Comparison of ENCODE assay signal across 14 cellular contexts in the genomic region with DNA sequence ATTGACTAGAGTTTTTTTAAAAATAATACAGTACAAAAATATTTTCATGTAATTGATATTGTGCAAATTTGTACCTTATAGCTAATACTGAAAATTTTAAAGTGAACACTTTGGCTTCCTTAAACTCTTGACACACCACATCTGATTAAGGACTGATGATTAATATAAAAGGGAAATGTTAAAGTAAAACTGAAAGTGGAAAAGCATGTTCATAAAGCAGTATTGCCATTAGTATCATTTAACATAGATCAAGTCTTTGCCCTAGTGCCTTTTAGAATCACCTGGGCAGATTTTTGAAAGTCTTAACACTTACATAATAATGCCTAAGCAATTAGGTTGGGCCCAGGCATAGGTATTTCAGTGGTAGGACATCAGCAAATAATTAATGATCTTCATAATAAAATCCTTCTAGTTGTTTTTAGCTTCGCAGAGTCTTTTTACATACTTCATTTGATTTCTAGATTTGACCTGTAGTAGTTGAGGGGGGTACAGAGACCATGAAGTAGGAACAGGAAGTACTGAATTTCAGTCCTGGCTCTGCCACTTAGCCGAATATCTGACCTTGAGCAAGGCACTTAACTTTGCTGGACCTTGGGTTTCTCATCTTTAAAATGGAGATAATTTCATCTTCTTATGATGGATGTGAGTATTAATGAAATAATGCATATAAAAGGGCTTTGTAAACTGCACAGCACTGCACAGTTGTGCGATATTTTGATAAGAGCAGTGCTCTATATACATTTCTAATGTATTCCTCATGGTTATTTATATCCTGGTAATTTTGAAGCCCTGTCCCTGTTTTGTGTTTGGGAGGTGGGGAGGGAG. TPM values are rescaled to one million over a fixed set of nuclear protein-coding genes. Genes with fewer than 3 reads are reported as not detected.
DNase-seq lines count a peak whose midpoint lies in the region; ATAC-seq, FAIRE-seq and TF ChIP-seq lines count a peak whose summit lies in the region.
"Had no signal": no experiment of that assay in that cellular context is flagged by ENCODE, and none has a peak within 500 bp of the region (broad histone marks: within the 10 kb centered on the region; RNA-seq: fewer than 3 reads in every experiment).

No MANE protein-coding gene starts in this region.

- H3K4me2 ChIP-seq in trophoblast cell (ENCODE audit: low read length): no peak overlapping the region
- H3K4me2 ChIP-seq: BLaER1 had no signal

- H2BK12ac ChIP-seq in trophoblast cell (ENCODE audit: low read length): no peak overlapping the region

- no peak overlapping the region for H3K9ac ChIP-seq in trophoblast cell (ENCODE audit: low read length)
- H3K9ac ChIP-seq: BLaER1 had no signal

- no peak overlapping the region for H3K14ac ChIP-seq in trophoblast cell (ENCODE audit: low read length)

- H3K9me3 ChIP-seq in trophoblast cell (ENCODE audit: insufficient read depth, low read depth, low read length): no peaks in the 10 kb centered on the region
- H3K9me3 ChIP-seq: BLaER1 had no signal

- TF ChIP-seq CTCF in mesothelial cell of epicardium (IDR thresholded peaks at IDR 0.05; ENCODE audit: unreplicated experiment): no peak

- POLR2A ChIA-PET in activated CD4-positive, alpha-beta memory T cell treated with anti-CD3 and anti-CD28 coated beads, Interleukin-2, amount 10 ng/mL, durations not matched to agents 7 days and 5 days (lab: Charles Lee): interaction anchor here (1.4 kb wide), 1 partner anchor 44 kb away, joined by 3 read pairs; a partner anchor contains a TSS

- CTCF ChIA-PET in activated CD4-positive, alpha-beta memory T cell treated with anti-CD3 and anti-CD28 coated beads, Interleukin-2, amount 10 ng/mL, durations not matched to agents 7 days and 5 days (lab: Charles Lee): no interaction called here

- H3K27me3 Mint-ChIP-seq in activated CD4-positive, alpha-beta memory T cell treated with anti-CD3 and anti-CD28 coated beads, Interleukin-2, amount 10 ng/mL, durations not matched to agents 7 days and 5 days: no peaks in the 10 kb centered on the region
- no peaks in the 10 kb centered on the region for H3K27me3 Mint-ChIP-seq in mesothelial cell of epicardium (ENCODE audit: low read depth)
- H3K27me3 Mint-ChIP-seq: naive thymus-derived CD4-positive, alpha-beta T cell had no signal

- no peak for ATAC-seq in GM18519 (IDR thresholded peaks at IDR 0.05; ENCODE audit: low FRiP score, unreplicated experiment)
- ATAC-seq: esophagus mucosa; naive thymus-derived CD4-positive, alpha-beta T cell had no signal

- H3K4ac ChIP-seq in trophoblast cell (ENCODE audit: low read depth, low read length): no peak overlapping the region

- H3K27ac Mint-ChIP-seq in activated CD4-positive, alpha-beta memory T cell treated with anti-CD3 and anti-CD28 coated beads, Interleukin-2, amount 10 ng/mL, durations not matched to agents 7 days and 5 days: peak overlapping the region; percentile 16
- peak overlapping the region; percentile 30 for H3K27ac Mint-ChIP-seq in mesothelial cell of epicardium

- no CpG with 5 or more reads among the region's 3 CpGs for WGBS in trophoblast cell (ENCODE audit: extremely low coverage, insufficient coverage, insufficient read length)

- H3K4me3 ChIP-seq in ACC112 (ENCODE audit: low read depth, low read length) (peak overlapping the region; percentile 19), trophoblast cell (ENCODE audit: low read depth, low read length) (no peak overlapping the region)
- H3K4me3 ChIP-seq: BLaER1, cardiac muscle cell had no signal

- H3K36me3 Mint-ChIP-seq in activated CD4-positive, alpha-beta memory T cell treated with anti-CD3 and anti-CD28 coated beads, Interleukin-2, amount 10 ng/mL, durations not matched to agents 7 days and 5 days (ENCODE audit: low read depth): peaks cover 19% of the 10 kb centered on the region
- H3K36me3 Mint-ChIP-seq in mesothelial cell of epicardium: peaks cover 5% of the 10 kb centered on the region

- H4K8ac ChIP-seq in trophoblast cell (ENCODE audit: low read depth, low read length): no peak overlapping the region

- H4K91ac ChIP-seq in trophoblast cell (ENCODE audit: low read depth, low read length): no peak overlapping the region

- H3K79me2 ChIP-seq in ACC112 (ENCODE audit: control insufficient read depth, insufficient read depth, low read length, unreplicated experiment) (peaks cover 70% of the 10 kb centered on the region), trophoblast cell (ENCODE audit: control insufficient read depth, insufficient read depth, low read length, poor library complexity) (no peaks in the 10 kb centered on the region)

- no peak overlapping the region for H2BK5ac ChIP-seq in trophoblast cell (ENCODE audit: low read depth, low read length, poor library complexity)

- TF ChIP-seq POLR2A in GM12892 (IDR thresholded peaks at IDR 0.05; ENCODE audit: low read depth, low read length): no peak

- no peak overlapping the region for H4K12ac ChIP-seq in trophoblast cell (ENCODE audit: low read depth, low read length)

- no peak overlapping the region for H2BK120ac ChIP-seq in trophoblast cell (ENCODE audit: insufficient read depth, low read length, poor library complexity)

- H3K4me1 Mint-ChIP-seq in activated CD4-positive, alpha-beta memory T cell treated with anti-CD3 and anti-CD28 coated beads, Interleukin-2, amount 10 ng/mL, durations not matched to agents 7 days and 5 days: peaks cover 26% of the 10 kb centered on the region
- H3K4me1 Mint-ChIP-seq in mesothelial cell of epicardium: peaks cover 28% of the 10 kb centered on the region

- no peaks in the 10 kb centered on the region for H3K9me3 Mint-ChIP-seq in activated CD4-positive, alpha-beta memory T cell treated with anti-CD3 and anti-CD28 coated beads, Interleukin-2, amount 10 ng/mL, durations not matched to agents 7 days and 5 days
- H3K9me3 Mint-ChIP-seq in mesothelial cell of epicardium: no peaks in the 10 kb centered on the region
- H3K9me3 Mint-ChIP-seq: naive thymus-derived CD4-positive, alpha-beta T cell had no signal

- H3K27me3 ChIP-seq in ACC112 (ENCODE audit: insufficient read depth, low read length): no peaks in the 10 kb centered on the region
- H3K27me3 ChIP-seq in trophoblast cell (ENCODE audit: insufficient read depth, low read length): no peaks in the 10 kb centered on the region
- H3K27me3 ChIP-seq: BLaER1, cardiac muscle cell had no signal

- peak overlapping the region; percentile 62 for H3K27ac ChIP-seq in ACC112 (ENCODE audit: low read depth, low read length)
- no peak overlapping the region for H3K27ac ChIP-seq in trophoblast cell (ENCODE audit: low read depth, low read length)
- H3K27ac ChIP-seq: BLaER1 had no signal

- no peak overlapping the region for H3K4me3 Mint-ChIP-seq in activated CD4-positive, alpha-beta memory T cell treated with anti-CD3 and anti-CD28 coated beads, Interleukin-2, amount 10 ng/mL, durations not matched to agents 7 days and 5 days
- H3K4me3 Mint-ChIP-seq in mesothelial cell of epicardium: no peak overlapping the region
- H3K4me3 Mint-ChIP-seq: naive thymus-derived CD4-positive, alpha-beta T cell had no signal

- H3K79me1 ChIP-seq in trophoblast cell (ENCODE audit: low read length): no peaks in the 10 kb centered on the region

- no peak for DNase-seq in GM12892 (ENCODE audit: insufficient read length)
- no peak for DNase-seq in activated CD4-positive, alpha-beta memory T cell treated with anti-CD3 and anti-CD28 coated beads, Interleukin-2, amount 10 ng/mL, durations not matched to agents 7 days and 5 days
- no peak for DNase-seq in mesothelial cell of epicardium (ENCODE audit: low spot score in 2 of 2, unreplicated experiment in 2 of 2)
- no peak for DNase-seq in trophoblast cell
- DNase-seq in NCI-H1092 treated with DMSO at 0.1 percent for 48 hours (lab: John Stamatoyannopoulos, UW): no peak
- DNase-seq in globus pallidus (ENCODE audit: low spot score): no peak
- DNase-seq: KG1; naive thymus-derived CD4-positive, alpha-beta T cell had no signal

- H3K36me3 ChIP-seq in ACC112 (ENCODE audit: insufficient read depth, low read length): 0 out of 2 replicates have a peak, but pooled peaks cover 10% of the 10 kb centered on the region
- peaks cover 0 to 5% of the 10 kb centered on the region in 2 experiments for H3K36me3 ChIP-seq in trophoblast cell (ENCODE audit: control insufficient read depth in 1 of 2, insufficient read depth in 2 of 2, low read length in 2 of 2)
- H3K36me3 ChIP-seq: cardiac muscle cell had no signal

- FAIRE-seq in GM12892 (lab: Jason Lieb, UNC): peak; percentile 46
- FAIRE-seq: urothelium cell line had no signal

- H3K23ac ChIP-seq in trophoblast cell (ENCODE audit: low read length): no peak overlapping the region

- H3K18ac ChIP-seq in trophoblast cell (ENCODE audit: low read length): no peak overlapping the region

- peaks cover 30% of the 10 kb centered on the region for H3K4me1 ChIP-seq in ACC112 (ENCODE audit: control insufficient read depth, insufficient read depth, low read length, unreplicated experiment)
- H3K4me1 ChIP-seq in trophoblast cell (ENCODE audit: control insufficient read depth in 1 of 2, insufficient read depth in 2 of 2, low read length in 2 of 2): peaks cover 0 to 5% of the 10 kb centered on the region in 2 experiments

- H2AFZ ChIP-seq in ACC112 (ENCODE audit: low read length, unreplicated experiment) (no peak overlapping the region), trophoblast cell (ENCODE audit: insufficient read depth, low read length, poor library complexity) (no peak overlapping the region)

- no peak overlapping the region for H2AK5ac ChIP-seq in trophoblast cell (ENCODE audit: low read length)

RNA-seq across cellular contexts. Expression of a gene that starts 43.7 kb away (rescaled TPM):
- polyA plus RNA-seq in GM12892 (2012; ENCODE audit: missing spikeins): 43.0 TPM
- 10 to 100 TPM; 76.0 to 84.2 TPM for total RNA-seq in activated CD4-positive, alpha-beta memory T cell treated with anti-CD3 and anti-CD28 coated beads, Interleukin-2, amount 10 ng/mL, durations not matched to agents 7 days and 5 days
- total RNA-seq in mesothelial cell of epicardium: 122 to 125 TPM (median 125 TPM) in 3 replicates
- polyA plus RNA-seq in trophoblast cell (2013): 58.6 and 59.7 TPM in 2 replicates
